In genomic region chr15:92077353-92078080, GRCh38 we compare ENCODE assay signal across 8 cellular contexts.
A peak's percentile ranks its signal among the peaks of the same experiment; 100 is the strongest.
DNase-seq lines count a peak whose midpoint lies in the region; ATAC-seq and TF ChIP-seq lines count a peak whose summit lies in the region.

No MANE protein-coding gene starts in this region.

- POLR2A ChIA-PET in AG04449 (lab: Yijun Ruan, JAX): no interaction called here

- H3K4me2 ChIP-seq in mesendoderm (ENCODE audit: low read length): no peak overlapping the region

- H3K79me1 ChIP-seq in mesendoderm (ENCODE audit: low read length): no peaks in the 10 kb centered on the region

- no peak overlapping the region for H3K18ac ChIP-seq in mesendoderm (ENCODE audit: low read length)

- no peak overlapping the region for H3K23ac ChIP-seq in mesendoderm (ENCODE audit: low read length)

- peaks cover 7% of the 10 kb centered on the region for H3K4me1 ChIP-seq in mesendoderm (ENCODE audit: control insufficient read depth, low read depth, low read length)

- no peak overlapping the region for H2AK5ac ChIP-seq in mesendoderm (ENCODE audit: low read length)

- H4K8ac ChIP-seq in mesendoderm (ENCODE audit: low read depth, low read length): no peak overlapping the region

- no peak overlapping the region for H2BK15ac ChIP-seq in mesendoderm (replicated peaks; ENCODE audit: low read depth)

- no peak overlapping the region for H4K5ac ChIP-seq in mesendoderm (ENCODE audit: low read length)

- no peak overlapping the region for H3K4ac ChIP-seq in mesendoderm (ENCODE audit: low read depth, low read length)

- ATAC-seq in GM18517 (IDR thresholded peaks at IDR 0.05; ENCODE audit: unreplicated experiment) (peak; percentile 70), HG03159 (IDR thresholded peaks at IDR 0.05; ENCODE audit: unreplicated experiment) (peak; percentile 79)

- TF ChIP-seq CTCF in AG04449 (IDR thresholded peaks at IDR 0.05; ENCODE audit: insufficient read depth, low read length, missing control alignments): peak; percentile 82

- H2BK120ac ChIP-seq in mesendoderm (ENCODE audit: low read depth, low read length): no peak overlapping the region

- H3K79me2 ChIP-seq in mesendoderm (ENCODE audit: control insufficient read depth, insufficient read depth, low read length): no peaks in the 10 kb centered on the region

- no peak for DNase-seq in AG04449 (ENCODE audit: low read depth, low spot score)
- peak; percentile 78 to 88 for DNase-seq in NCI-H524 (lab: John Stamatoyannopoulos, UW)
- DNase-seq in activated CD4-positive, alpha-beta T cell treated with anti-CD3 and anti-CD28 coated beads, Interleukin-2, amount 50 U/mL, for 48 hours: peak; percentile 75 to 84
- DNase-seq in effector CD4-positive, alpha-beta T cell: peak; percentile 42
- DNase-seq in mesendoderm: peak; percentile 88
- DNase-seq in stimulated activated CD8-positive, alpha-beta memory T cell treated with anti-CD3 and anti-CD28 coated beads, Interleukin-7, amount 100 ng/mL, for 4 hours (ENCODE audit: low read depth in 2 of 2): peak; percentile 29 to 32

- H2BK5ac ChIP-seq in mesendoderm (ENCODE audit: low read length): no peak overlapping the region

- H3K4me3 ChIP-seq in AG04449 (ENCODE audit: low read depth, low read length) (no peak overlapping the region), mesendoderm (ENCODE audit: low read length) (no peak overlapping the region)

- CTCF ChIA-PET in AG04449 (lab: Yijun Ruan, JAX): interaction anchor here (0.7 to 6.0 kb wide), 21 partner anchors 9 to 806 kb away, joined by 3 to 102 read pairs (median 4); partner anchors contain the start of gene SLCO3A1

- H3K9ac ChIP-seq in mesendoderm (ENCODE audit: low read length): no peak overlapping the region

- H3K36me3 ChIP-seq in mesendoderm (ENCODE audit: control insufficient read depth, insufficient read depth, low read length): no peaks in the 10 kb centered on the region

- no CpG with 5 or more reads among the region's 13 CpGs for WGBS in mesendoderm (ENCODE audit: extremely low coverage, insufficient coverage, low lambda C conversion rate)

- no peak overlapping the region for H3K27ac ChIP-seq in mesendoderm (ENCODE audit: low read depth, low read length)

- H3K27me3 ChIP-seq in mesendoderm (ENCODE audit: insufficient read depth, low read length, poor library complexity): no peaks in the 10 kb centered on the region

- H3K56ac ChIP-seq in mesendoderm (ENCODE audit: low read length): no peak overlapping the region
